Comparison of ENCODE assay signal across 11 cellular contexts in the genomic region with DNA sequence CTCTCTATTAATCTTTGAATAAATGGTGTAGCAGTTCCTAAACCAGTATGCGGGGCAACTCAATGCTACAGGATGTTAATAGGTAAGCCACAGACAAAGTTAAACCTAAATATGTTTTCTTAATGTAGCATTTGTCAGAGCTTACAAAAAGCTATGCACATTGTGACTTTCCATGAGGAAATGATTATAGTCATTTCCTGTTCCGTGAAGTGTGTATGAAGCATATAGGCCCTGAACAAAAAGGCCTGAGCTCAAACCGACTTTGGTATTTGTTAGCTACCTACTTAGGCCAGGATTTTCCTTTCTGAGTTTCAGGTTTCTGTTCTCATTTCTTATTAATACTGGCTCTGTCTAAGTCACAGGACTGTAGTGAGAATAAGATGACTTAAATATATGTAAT. TPM values are rescaled to one million over a fixed set of nuclear protein-coding genes. Genes with fewer than 3 reads are reported as not detected.
DNase-seq lines count a peak whose midpoint lies in the region; ATAC-seq, FAIRE-seq and TF ChIP-seq lines count a peak whose summit lies in the region.
"Had no signal": no experiment of that assay in that cellular context is flagged by ENCODE, and none has a peak within 500 bp of the region (broad histone marks: within the 10 kb centered on the region; RNA-seq: fewer than 3 reads in every experiment).

No MANE protein-coding gene starts in this region.

- TF ChIP-seq POLR2A in endothelial cell of umbilical vein (IDR thresholded peaks at IDR 0.05; ENCODE audit: low read depth, low read length): no peak

- no peaks in the 10 kb centered on the region for H4K20me1 ChIP-seq in endothelial cell of umbilical vein (replicated peaks; ENCODE audit: control insufficient read depth, extremely low read depth, insufficient read depth, low read length)

- no peak for DNase-seq in GM18507 (ENCODE audit: extremely low spot score, insufficient read length, low read depth)
- DNase-seq in endothelial cell of umbilical vein (ENCODE audit: low read depth, low spot score): peak; percentile 76
- DNase-seq in NCI-H2029 (lab: John Stamatoyannopoulos, UW): no peak
- DNase-seq in NCI-H1105 (lab: John Stamatoyannopoulos, UW): no peak
- no peak for DNase-seq in NCI-H1048 (lab: John Stamatoyannopoulos, UW)
- no peak for DNase-seq in ureter (ENCODE audit: low spot score)
- DNase-seq: NCI-H526 had no signal

- POLR2A ChIA-PET in endothelial cell of umbilical vein (lab: Charles Lee): interaction anchor here (0.6 to 0.7 kb wide), 2 partner anchors 17 to 1910 kb away, joined by 3 to 4 read pairs; no protein-coding TSS in a partner anchor

- H3K79me2 ChIP-seq in endothelial cell of umbilical vein (ENCODE audit: control insufficient read depth, insufficient read depth, low read length): no peaks in the 10 kb centered on the region

- no peaks in the 10 kb centered on the region for H3K36me3 ChIP-seq in endothelial cell of umbilical vein (ENCODE audit: control insufficient read depth in 2 of 2, extremely low read depth in 1 of 2, insufficient read depth in 2 of 2, low read length in 2 of 2)
- H3K36me3 ChIP-seq: prostate gland had no signal

- dilution Hi-C loops in endothelial cell of umbilical vein (cut with MboI; ENCODE audit: extremely low pct_ligation_motif_present, low sequenced_read_pairs): no loop called here

- H3K4me1 ChIP-seq in endothelial cell of umbilical vein (ENCODE audit: control insufficient read depth, extremely low read depth, insufficient read depth, low read length): peaks cover 16% of the 10 kb centered on the region
- H3K4me1 ChIP-seq: prostate gland had no signal

- ATAC-seq in GM21447 (IDR thresholded peaks at IDR 0.05; ENCODE audit: unreplicated experiment): peak; percentile 88
- peak; percentile 90 for ATAC-seq in HG03432 (IDR thresholded peaks at IDR 0.05; ENCODE audit: unreplicated experiment)

- peak overlapping the region; percentile 67 for H3K4me2 ChIP-seq in endothelial cell of umbilical vein (ENCODE audit: insufficient read depth, low read length)

- H3K9me3 ChIP-seq in endothelial cell of umbilical vein (replicated peaks; ENCODE audit: control insufficient read depth, insufficient read depth, low read length): peaks cover 2% of the 10 kb centered on the region
- H3K9me3 ChIP-seq: prostate gland had no signal

- intact Hi-C loops in endothelial cell of umbilical vein (cut with micrococcal nuclease): loop anchor here (1.0 to 5.0 kb wide), 2 partner anchors 9 to 89 kb away; no protein-coding TSS in a partner anchor

- FAIRE-seq in GM18507 (lab: Jason Lieb, UNC) (peak; percentile 87), endothelial cell of umbilical vein (lab: Jason Lieb, UNC) (peak; percentile 96)

- H3K9me1 ChIP-seq in endothelial cell of umbilical vein (replicated peaks; ENCODE audit: control insufficient read depth, extremely low read depth, insufficient read depth, low read length): no peaks in the 10 kb centered on the region

- no TSS peak for BruUV-seq in endothelial cell of umbilical vein (replicated peaks; lab: Mats Ljungman, UMichigan)

- H2AFZ ChIP-seq in endothelial cell of umbilical vein (ENCODE audit: low read depth, low read length): peak overlapping the region; percentile 60

- no peak for TF ChIP-seq CTCF in endothelial cell of umbilical vein (IDR thresholded peaks at IDR 0.05; ENCODE audit: extremely low read depth in 1 of 2, insufficient read depth in 1 of 2, low read depth in 1 of 2, low read length in 2 of 2)

- no peak overlapping the region for H3K4me3 ChIP-seq in endothelial cell of umbilical vein (replicated peaks in 1 of 3; ENCODE audit: insufficient read depth in 1 of 3, low read depth in 1 of 3, low read length in 3 of 3)
- H3K4me3 ChIP-seq: prostate gland had no signal

- H3K27me3 ChIP-seq in endothelial cell of umbilical vein (ENCODE audit: control insufficient read depth in 2 of 2, insufficient read depth in 2 of 2, low read length in 2 of 2): no peaks in the 10 kb centered on the region

- peak overlapping the region; percentile 48 for H3K9ac ChIP-seq in endothelial cell of umbilical vein (replicated peaks; ENCODE audit: extremely low read depth, insufficient read depth, low read length)

- peak overlapping the region; percentile 75 for H3K27ac ChIP-seq in endothelial cell of umbilical vein (ENCODE audit: insufficient read depth, low read depth, low read length)
- H3K27ac ChIP-seq: prostate gland had no signal

- CTCF ChIA-PET in endothelial cell of umbilical vein (lab: Charles Lee): interaction anchor here (0.9 to 2.0 kb wide), 7 partner anchors 10 to 379 kb away, joined by 3 to 12 read pairs (median 5); no protein-coding TSS in a partner anchor

TF ChIP-seq in endothelial cell of umbilical vein, 7 proteins besides CTCF, POLR2A, EP300 and RAD21:
- TF ChIP-seq JUN (IDR thresholded peaks at IDR 0.05; ENCODE audit: borderline replicate concordance, insufficient read depth, insufficient read length, low read depth) (peak; percentile 74), EZH2 (IDR thresholded peaks at IDR 0.05; ENCODE audit: borderline replicate concordance, low read depth, low read length, severe bottlenecking) (no peak), GATA2 (IDR thresholded peaks at IDR 0.05; ENCODE audit: insufficient read depth, insufficient read length, low read depth, low read length) (no peak), MAX (IDR thresholded peaks at IDR 0.05; ENCODE audit: insufficient read depth, insufficient read length) (no peak), POLR2AphosphoS5 (IDR thresholded peaks at IDR 0.05; ENCODE audit: insufficient read depth, low read depth, low read length) (peak; percentile 39), MYC (IDR thresholded peaks at IDR 0.05; ENCODE audit: low read depth, low read length) (no peak), FOS (IDR thresholded peaks at IDR 0.05; ENCODE audit: borderline replicate concordance, insufficient read depth, low read length) (peak; percentile 53)

RNA-seq across cellular contexts. Expression of gene ZNF80, which starts 14.2 kb away (rescaled TPM):
- total RNA-seq in endothelial cell of umbilical vein (not detected in 2 replicates), ureter (not detected)
- polyA plus RNA-seq in endothelial cell of umbilical vein: not detected in 2 replicates
- not detected in 2 replicates for polyA plus RNA-seq in endothelial cell of umbilical vein (2011; cell fraction: cytosol; rRNA removed)
- polyA plus RNA-seq in endothelial cell of umbilical vein (2011; cell fraction: nucleus; rRNA removed): not detected in 2 replicates
- not detected in 2 replicates for polyA plus RNA-seq in endothelial cell of umbilical vein (2012)
- polyA minus RNA-seq in endothelial cell of umbilical vein: not detected in 2 replicates
- not detected for polyA minus RNA-seq in endothelial cell of umbilical vein (2011; cell fraction: cytosol; rRNA and poly(A)+ RNA removed)
- polyA minus RNA-seq in endothelial cell of umbilical vein (2011; cell fraction: nucleus; rRNA and poly(A)+ RNA removed): not detected in 2 replicates

RNA-seq across cellular contexts. Expression of gene DRD3, which starts 44.3 kb away (rescaled TPM):
- not detected in 2 replicates for total RNA-seq in endothelial cell of umbilical vein
- not detected in 2 replicates for polyA plus RNA-seq in endothelial cell of umbilical vein
- polyA plus RNA-seq in endothelial cell of umbilical vein (2011; cell fraction: cytosol; rRNA removed): not detected in 2 replicates
- polyA plus RNA-seq in endothelial cell of umbilical vein (2011; cell fraction: nucleus; rRNA removed): not detected in 2 replicates
- not detected in 2 replicates for polyA plus RNA-seq in endothelial cell of umbilical vein (2012)
- not detected in 2 replicates for polyA minus RNA-seq in endothelial cell of umbilical vein
- polyA minus RNA-seq in endothelial cell of umbilical vein (2011; cell fraction: cytosol; rRNA and poly(A)+ RNA removed): not detected
- polyA minus RNA-seq in endothelial cell of umbilical vein (2011; cell fraction: nucleus; rRNA and poly(A)+ RNA removed): not detected in 2 replicates
- total RNA-seq in ureter: not detected
- total RNA-seq: prostate gland, subcutaneous adipose tissue had no signal
